ENCODE assay signal across 1 cellular context in the genomic region with DNA sequence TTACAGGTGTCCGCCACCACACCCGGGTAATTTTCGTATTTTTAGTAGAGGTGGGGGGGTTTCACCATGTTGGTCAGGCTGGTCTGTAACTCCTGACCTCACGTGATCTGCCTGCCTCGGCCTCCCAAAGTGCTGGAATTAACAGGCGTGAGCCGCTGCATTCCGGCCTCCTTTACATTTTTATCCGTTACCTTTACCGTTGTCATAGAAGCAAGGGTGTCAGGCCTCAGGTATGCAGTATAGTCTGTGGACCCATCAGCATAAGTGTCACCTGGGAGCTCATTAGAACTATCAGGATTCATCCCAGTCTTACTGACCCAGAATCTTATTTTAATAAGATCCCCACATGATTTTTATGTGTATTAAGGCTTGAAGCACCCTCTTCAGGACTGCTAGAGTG.
TF ChIP-seq lines count a peak whose summit lies in the region.

No MANE protein-coding gene starts in this region.

TF ChIP-seq in IMR-90, 13 proteins besides CTCF, POLR2A, EP300 and RAD21 (continued from another document):
- TF ChIP-seq NFE2L2 (IDR thresholded peaks at IDR 0.05; ENCODE audit: low read depth, low read length) (no peak), CEBPB (IDR thresholded peaks at IDR 0.05; ENCODE audit: low read depth, low read length) (no peak), CHD1 (IDR thresholded peaks at IDR 0.05; ENCODE audit: low read depth, low read length) (no peak), MAZ (IDR thresholded peaks at IDR 0.05; ENCODE audit: borderline replicate concordance, low read depth, low read length) (no peak), RCOR1 (IDR thresholded peaks at IDR 0.05; ENCODE audit: insufficient replicate concordance, low read length) (no peak), RFX5 (IDR thresholded peaks at IDR 0.05; ENCODE audit: low read depth, low read length) (no peak)
